ENCODE assay signal across 1 cellular context in the genomic region with DNA sequence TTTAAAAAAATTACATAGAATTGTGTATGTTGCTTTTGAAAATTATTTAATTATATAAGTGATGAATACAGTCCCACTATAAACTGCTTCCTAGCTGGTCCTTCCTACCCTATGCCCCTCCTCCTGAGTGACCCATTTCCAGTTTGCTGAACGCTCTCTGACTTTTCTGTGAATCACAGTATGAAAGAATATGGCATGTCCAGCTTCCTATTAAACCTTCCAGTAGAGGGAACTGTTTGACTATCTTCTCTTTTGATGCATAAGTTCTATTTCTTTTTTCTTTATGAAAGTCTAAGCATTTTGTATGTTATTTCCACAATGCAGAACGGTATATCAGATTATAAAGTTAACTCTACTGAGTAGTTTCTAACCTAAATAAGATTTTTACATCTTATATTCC.
TF ChIP-seq lines count a peak whose summit lies in the region.

No MANE protein-coding gene starts in this region.

TF ChIP-seq in H1, 55 proteins besides CTCF, POLR2A, EP300 and RAD21:
- TF ChIP-seq, protein P1, sequence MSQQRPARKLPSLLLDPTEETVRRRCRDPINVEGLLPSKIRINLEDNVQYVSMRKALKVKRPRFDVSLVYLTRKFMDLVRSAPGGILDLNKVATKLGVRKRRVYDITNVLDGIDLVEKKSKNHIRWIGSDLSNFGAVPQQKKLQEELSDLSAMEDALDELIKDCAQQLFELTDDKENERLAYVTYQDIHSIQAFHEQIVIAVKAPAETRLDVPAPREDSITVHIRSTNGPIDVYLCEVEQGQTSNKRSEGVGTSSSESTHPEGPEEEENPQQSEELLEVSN (IDR thresholded peaks at IDR 0.05): no peak
- TF ChIP-seq, protein P2, sequence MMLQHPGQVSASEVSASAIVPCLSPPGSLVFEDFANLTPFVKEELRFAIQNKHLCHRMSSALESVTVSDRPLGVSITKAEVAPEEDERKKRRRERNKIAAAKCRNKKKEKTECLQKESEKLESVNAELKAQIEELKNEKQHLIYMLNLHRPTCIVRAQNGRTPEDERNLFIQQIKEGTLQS (IDR thresholded peaks at IDR 0.05; ENCODE audit: insufficient read depth, low read depth, low read length): no peak
- no peak for TF ChIP-seq SP1 (IDR thresholded peaks at IDR 0.05; ENCODE audit: low read depth, low read length)
- no peak for TF ChIP-seq TBP (IDR thresholded peaks at IDR 0.05; ENCODE audit: low read depth, low read length)
- TF ChIP-seq SIN3A (conservative IDR thresholded peaks at IDR 0.05 in 1 of 2, IDR thresholded peaks at IDR 0.05 in 1 of 2; ENCODE audit: low read depth in 1 of 2, low read length in 2 of 2): no peak
- TF ChIP-seq GABPA (IDR thresholded peaks at IDR 0.05; ENCODE audit: borderline replicate concordance, insufficient read depth, low read length): no peak
- TF ChIP-seq CBX5 (IDR thresholded peaks at IDR 0.05; ENCODE audit: low read depth, low read length): no peak
- TF ChIP-seq RBBP5 (IDR thresholded peaks at IDR 0.05; ENCODE audit: borderline replicate concordance, low read depth, low read length): no peak
- no peak for TF ChIP-seq KDM1A (IDR thresholded peaks at IDR 0.05; ENCODE audit: borderline replicate concordance, low read length)
- no peak for TF ChIP-seq RXRA (IDR thresholded peaks at IDR 0.05; ENCODE audit: insufficient read depth, low read depth, low read length)
- TF ChIP-seq EGR1 (IDR thresholded peaks at IDR 0.05; ENCODE audit: borderline replicate concordance, low read depth, low read length): no peak
- no peak for TF ChIP-seq FOSL1 (IDR thresholded peaks at IDR 0.05; ENCODE audit: insufficient read depth, low read depth, low read length)
- TF ChIP-seq BACH1 (IDR thresholded peaks at IDR 0.05; ENCODE audit: low read length): no peak
- TF ChIP-seq HDAC2 (IDR thresholded peaks at IDR 0.05; ENCODE audit: borderline replicate concordance in 1 of 2, low read depth in 2 of 2, low read length in 2 of 2): no peak
- TF ChIP-seq TAF7 (optimal IDR thresholded peaks at IDR 0.05; ENCODE audit: borderline replicate concordance, low read depth, low read length): no peak
- TF ChIP-seq CHD1 (IDR thresholded peaks at IDR 0.05; ENCODE audit: low read depth, low read length): no peak
- TF ChIP-seq ZNF274 (IDR thresholded peaks at IDR 0.05; ENCODE audit: borderline replicate concordance, extremely low read depth, low read length): no peak
- no peak for TF ChIP-seq SP2 (IDR thresholded peaks at IDR 0.05; ENCODE audit: low read length)
- TF ChIP-seq SIX5 (IDR thresholded peaks at IDR 0.05; ENCODE audit: low read depth, low read length): no peak
